ENCODE assay signal across 18 cellular contexts in genomic region chr2:9089831-9090230, GRCh38.
DNase-seq lines count a peak whose midpoint lies in the region; ATAC-seq and TF ChIP-seq lines count a peak whose summit lies in the region.
"Had no signal": no experiment of that assay in that cellular context is flagged by ENCODE, and none has a peak within 500 bp of the region (broad histone marks: within the 10 kb centered on the region; RNA-seq: fewer than 3 reads in every experiment).

No MANE protein-coding gene starts in this region.

- BruUV-seq in PC-3 (replicated peaks; lab: Mats Ljungman, UMichigan), result no TSS peak

- DNase-seq in SK-N-SH (no peak), PC-3 (peak; percentile 39), fibroblast of peridontal ligament (ENCODE audit: extremely low read depth) (peak; percentile 49), stromal cell of bone marrow (ENCODE audit: low read depth) (peak; percentile 51), NCI-H446 treated with DMSO at 0.1 percent for 48 hours (lab: John Stamatoyannopoulos, UW) (no peak)
- DNase-seq in stimulated activated CD4-positive, alpha-beta T cell treated with anti-CD3 and anti-CD28 coated beads, Interleukin-4, amount 100 ng/mL, for 24 hours, result no peak
- DNase-seq: DMS79 treated with DMSO at 0.1 percent for 48 hours, H7, MV-4-11, NCI-H187, NCI-H2107, NCI-H510A treated with DMSO at 0.1 percent for 48 hours, NCI-H774, SHP77 treated with DMSO at 0.1 percent for 48 hours had no signal

- H2AFZ ChIP-seq in SK-N-SH (ENCODE audit: low read depth), result peak overlapping the region; percentile 32; the same call in 1 of the 2 replicates
- no peak overlapping the region for H2AFZ ChIP-seq in PC-3 (ENCODE audit: low read length)

- no peak overlapping the region for H3K4me2 ChIP-seq in SK-N-SH
- H3K4me2 ChIP-seq in PC-3 (ENCODE audit: low read length), result no peak overlapping the region

- H3K27me3 ChIP-seq in SK-N-SH (ENCODE audit: insufficient read depth), result no peaks in the 10 kb centered on the region
- no peaks in the 10 kb centered on the region for H3K27me3 ChIP-seq in PC-3 (ENCODE audit: low read length)

- ATAC-seq in SK-N-SH treated with all-trans-retinoic acid at 6 μM for 48 hours, result no peak
- ATAC-seq in PC-3, result no peak
- ATAC-seq in HG03095 (IDR thresholded peaks at IDR 0.05; ENCODE audit: unreplicated experiment), result no peak
- ATAC-seq: K562 had no signal

- H3K36me3 ChIP-seq in SK-N-SH (replicated peaks in 1 of 2; ENCODE audit: control insufficient read depth in 1 of 2, insufficient read depth in 2 of 2, low read length in 1 of 2) (no peaks in the 10 kb centered on the region), PC-3 (ENCODE audit: low read depth, low read length) (no peaks in the 10 kb centered on the region)

- TF ChIP-seq EP300 in SK-N-SH (IDR thresholded peaks at IDR 0.05; ENCODE audit: borderline replicate concordance in 1 of 2, low read depth in 1 of 2, low read length in 1 of 2), result no peak

- no peak overlapping the region for H3K4me3 ChIP-seq in SK-N-SH (ENCODE audit: low read depth in 2 of 2, low read length in 1 of 2)
- no peak overlapping the region for H3K4me3 ChIP-seq in PC-3 (ENCODE audit: low read length)
- H3K4me3 ChIP-seq: K562 had no signal

- no peaks in the 10 kb centered on the region for H3K9me3 ChIP-seq in SK-N-SH
- H3K9me3 ChIP-seq in PC-3 (ENCODE audit: low read length), result no peaks in the 10 kb centered on the region

- CTCF ChIA-PET in SK-N-SH (lab: Yijun Ruan, JAX), result no interaction called here
- CTCF ChIA-PET in PC-3 (lab: Charles Lee), result interaction anchor here (0.9 kb wide), 1 partner anchor 332 kb away, joined by 3 read pairs; no protein-coding TSS in a partner anchor

- intact Hi-C loops in PC-3 (cut with micrococcal nuclease), result no loop called here

- H3F3A ChIP-seq in SK-N-SH (replicated peaks; ENCODE audit: insufficient read depth), result peaks cover 50% of the 10 kb centered on the region
- no peaks in the 10 kb centered on the region for H3F3A ChIP-seq in PC-3 (ENCODE audit: low read length, unreplicated experiment)

- TF ChIP-seq CTCF in SK-N-SH (IDR thresholded peaks at IDR 0.05) (no peak), PC-3 (conservative IDR thresholded peaks at IDR 0.05; ENCODE audit: low read depth, low read length) (no peak)

- H3K27ac ChIP-seq in SK-N-SH (ENCODE audit: low read depth in 2 of 2, low read length in 1 of 2), result peak overlapping the region in 1 of 2 experiments; percentile 34; a peak in 2 of 4 replicates
- H3K27ac ChIP-seq in PC-3 (ENCODE audit: low read length), result no peak overlapping the region
- H3K27ac ChIP-seq: 22Rv1 had no signal

- TF ChIP-seq RAD21 in SK-N-SH (IDR thresholded peaks at IDR 0.05; ENCODE audit: low read length), result no peak

- peaks cover 0 to 32% of the 10 kb centered on the region in 2 experiments; a peak in 2 of 4 replicates for H3K4me1 ChIP-seq in SK-N-SH (ENCODE audit: control insufficient read depth in 1 of 2, insufficient read depth in 2 of 2, low read depth in 1 of 2, low read length in 1 of 2)
- peaks cover 17% of the 10 kb centered on the region for H3K4me1 ChIP-seq in PC-3 (ENCODE audit: insufficient read depth, low read length)

- WGBS in SK-N-SH (ENCODE audit: low lambda C conversion rate), result 83% methylated on average over 5 of the region's 5 CpGs

- no peak overlapping the region for H3K9ac ChIP-seq in SK-N-SH
- H3K9ac ChIP-seq in PC-3 (ENCODE audit: low read length), result no peak overlapping the region

- H3K9me2 ChIP-seq in SK-N-SH, result no peaks in the 10 kb centered on the region
- H3K9me2 ChIP-seq in PC-3 (replicated peaks; ENCODE audit: low read length), result 0 out of 2 replicates have a peak, but pooled peaks cover 4% of the 10 kb centered on the region

- H3K79me2 ChIP-seq in SK-N-SH (ENCODE audit: insufficient read depth) (no peaks in the 10 kb centered on the region), PC-3 (ENCODE audit: low read length) (no peaks in the 10 kb centered on the region)

- POLR2A ChIA-PET in SK-N-SH (lab: Yijun Ruan, JAX), result no interaction called here
- POLR2A ChIA-PET in PC-3 (lab: Charles Lee; ENCODE audit: unreplicated experiment), result no interaction called here

- H4K20me1 ChIP-seq in SK-N-SH (ENCODE audit: insufficient read depth), result no peaks in the 10 kb centered on the region
- no peaks in the 10 kb centered on the region for H4K20me1 ChIP-seq in PC-3 (ENCODE audit: low read length)

TF ChIP-seq in SK-N-SH, 30 proteins besides CTCF, POLR2A, EP300 and RAD21:
- 0 out of 2 replicates have a peak, but pooled peaks have one; percentile 6 for TF ChIP-seq NFIC (IDR thresholded peaks at IDR 0.05; ENCODE audit: borderline replicate concordance)
- TF ChIP-seq, protein P1, sequence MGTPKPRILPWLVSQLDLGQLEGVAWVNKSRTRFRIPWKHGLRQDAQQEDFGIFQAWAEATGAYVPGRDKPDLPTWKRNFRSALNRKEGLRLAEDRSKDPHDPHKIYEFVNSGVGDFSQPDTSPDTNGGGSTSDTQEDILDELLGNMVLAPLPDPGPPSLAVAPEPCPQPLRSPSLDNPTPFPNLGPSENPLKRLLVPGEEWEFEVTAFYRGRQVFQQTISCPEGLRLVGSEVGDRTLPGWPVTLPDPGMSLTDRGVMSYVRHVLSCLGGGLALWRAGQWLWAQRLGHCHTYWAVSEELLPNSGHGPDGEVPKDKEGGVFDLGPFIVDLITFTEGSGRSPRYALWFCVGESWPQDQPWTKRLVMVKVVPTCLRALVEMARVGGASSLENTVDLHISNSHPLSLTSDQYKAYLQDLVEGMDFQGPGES (IDR thresholded peaks at IDR 0.05; ENCODE audit: low read depth, low read length), result no peak

TF ChIP-seq in SK-N-SH treated with all-trans-retinoic acid at 6 μM for 48 hours, 23 proteins besides CTCF, POLR2A, EP300 and RAD21:
- TF ChIP-seq ZNF8 (CRISPR knock-in tag; IDR thresholded peaks at IDR 0.05) (no peak), ZNF70 (CRISPR knock-in tag; IDR thresholded peaks at IDR 0.05) (no peak), TCF4 (CRISPR knock-in tag; IDR thresholded peaks at IDR 0.05; ENCODE audit: borderline replicate concordance) (no peak), BACH2 (CRISPR knock-in tag; IDR thresholded peaks at IDR 0.05; ENCODE audit: borderline replicate concordance) (no peak), CSDC2 (CRISPR knock-in tag; IDR thresholded peaks at IDR 0.05) (no peak), CSRNP3 (CRISPR knock-in tag; IDR thresholded peaks at IDR 0.05) (no peak), ZFP3 (CRISPR knock-in tag; IDR thresholded peaks at IDR 0.05) (no peak), CREB5 (CRISPR knock-in tag; IDR thresholded peaks at IDR 0.05; ENCODE audit: low read depth) (no peak), ZC3H10 (CRISPR knock-in tag; IDR thresholded peaks at IDR 0.05) (no peak)

Comparison
In these comparisons a context has a peak if more than half of its experiments do, and no peak if none do; other contexts are left out.
1. DNase-seq: peak in PC-3 (single experiment), fibroblast of peridontal ligament (single experiment) and stromal cell of bone marrow (single experiment); none in SK-N-SH (single experiment), stimulated activated CD4-positive, alpha-beta T cell treated with anti-CD3 and anti-CD28 coated beads, Interleukin-4, amount 100 ng/mL, for 24 hours (single experiment) and NCI-H446 treated with DMSO at 0.1 percent for 48 hours (single experiment).